Comparison of ENCODE assay signal across 23 cellular contexts in genomic region chr19:4930664-4931063, GRCh38. TPM values are rescaled to one million over a fixed set of nuclear protein-coding genes. Genes with fewer than 3 reads are reported as not detected.
DNase-seq lines count a peak whose midpoint lies in the region; ATAC-seq and TF ChIP-seq lines count a peak whose summit lies in the region.
"Had no signal": no experiment of that assay in that cellular context is flagged by ENCODE, and none has a peak within 500 bp of the region (broad histone marks: within the 10 kb centered on the region; RNA-seq: fewer than 3 reads in every experiment).

No MANE protein-coding gene starts in this region.

- H3K18ac ChIP-seq in H9 (ENCODE audit: insufficient read length, low read depth, low read length) (no peak overlapping the region), mesenchymal stem cell (ENCODE audit: low read depth in 1 of 2, low read length in 2 of 2) (no peak overlapping the region)

- H3K23me2 ChIP-seq in H9 (ENCODE audit: insufficient read length, low read depth, low read length, poor library complexity, severe bottlenecking) = peaks cover 3% of the 10 kb centered on the region

- H3K4me1 Mint-ChIP-seq in H9 (peaks cover 7 to 9% of the 10 kb centered on the region in 2 experiments), WTC11 (peaks cover 4% of the 10 kb centered on the region)
- H3K4me1 Mint-ChIP-seq: CD4-positive, CD25-positive, alpha-beta regulatory T cell had no signal

- no peak overlapping the region for H4K5ac ChIP-seq in H9 (ENCODE audit: insufficient read length, low read depth, low read length)

- no peak overlapping the region for H3K23ac ChIP-seq in H9 (ENCODE audit: insufficient read length, low read depth, low read length)
- no peak overlapping the region for H3K23ac ChIP-seq in mesenchymal stem cell (ENCODE audit: low read length in 2 of 2)

- H2BK120ac ChIP-seq in H9 (ENCODE audit: low read depth, low read length, poor library complexity, severe bottlenecking) = no peak overlapping the region
- no peak overlapping the region for H2BK120ac ChIP-seq in mesenchymal stem cell (ENCODE audit: low read depth, low read length)

- H3K9me3 ChIP-seq in H9 (ENCODE audit: control insufficient read depth, low read depth, low read length) (no peaks in the 10 kb centered on the region), mesenchymal stem cell (ENCODE audit: control insufficient read depth, low read length) (no peaks in the 10 kb centered on the region)
- H3K9me3 ChIP-seq: SJCRH30 had no signal

- peak overlapping the region in 2 of 3 experiments; percentile 60 to 83; a peak in 1 of 7 replicates for H3K27ac Mint-ChIP-seq in H9
- H3K27ac Mint-ChIP-seq in WTC11 = peak overlapping the region; percentile 7; the same call in 1 of the 2 replicates
- H3K27ac Mint-ChIP-seq: B cell; CD4-positive, CD25-positive, alpha-beta regulatory T cell had no signal

- H2BK15ac ChIP-seq in H9 (ENCODE audit: low read depth, low read length) (no peak overlapping the region), mesenchymal stem cell (ENCODE audit: low read depth, poor library complexity, severe bottlenecking) (no peak overlapping the region)

- H3K4me2 ChIP-seq in H9 (ENCODE audit: insufficient read depth, insufficient read length, low read length) = no peak overlapping the region
- H3K4me2 ChIP-seq in mesenchymal stem cell (ENCODE audit: low read length, poor library complexity, severe bottlenecking) = no peak overlapping the region
- H3K4me2 ChIP-seq: KMS-11 had no signal

- WGBS in H9 (ENCODE audit: extremely low coverage, insufficient read length, low lambda C conversion rate) = no CpG with 5 or more reads among the region's 28 CpGs
- WGBS in mesenchymal stem cell = 83% methylated on average over 28 of the region's 28 CpGs

- H3K27me3 ChIP-seq in H9 (ENCODE audit: insufficient read depth, low read length) (no peaks in the 10 kb centered on the region), mesenchymal stem cell (ENCODE audit: control insufficient read depth in 1 of 2, insufficient read depth in 1 of 2, low read length in 2 of 2) (no peaks in the 10 kb centered on the region)
- H3K27me3 ChIP-seq: SJCRH30 had no signal

- no peak overlapping the region for H3T11ph ChIP-seq in H9 (ENCODE audit: low read length)

- no peaks in the 10 kb centered on the region for H4K20me1 ChIP-seq in H9 (ENCODE audit: control insufficient read depth, insufficient read depth, insufficient read length)

- H3K4me1 ChIP-seq in H9 (ENCODE audit: insufficient read depth, low read length) (peaks cover 3% of the 10 kb centered on the region; the same call in 1 of the 2 replicates), mesenchymal stem cell (ENCODE audit: control insufficient read depth, insufficient read depth, low read depth, low read length) (peaks cover 30% of the 10 kb centered on the region)
- H3K4me1 ChIP-seq: SJCRH30 had no signal

- ATAC-seq in WTC11 = no peak
- ATAC-seq in HG03354 (IDR thresholded peaks at IDR 0.05; ENCODE audit: poor library complexity, severe bottlenecking, unreplicated experiment) = no peak

- H3K27ac ChIP-seq in H9 (ENCODE audit: insufficient read length, low read depth, low read length) (no peak overlapping the region), mesenchymal stem cell (ENCODE audit: low read length, poor library complexity, severe bottlenecking) (no peak overlapping the region)
- H3K27ac ChIP-seq: KMS-11, SJCRH30 had no signal

- H2BK5ac ChIP-seq in H9 (ENCODE audit: insufficient read length, low read length) (no peak overlapping the region), mesenchymal stem cell (ENCODE audit: low read depth, low read length, poor library complexity, severe bottlenecking) (no peak overlapping the region)

- H3K36me3 ChIP-seq in mesenchymal stem cell (ENCODE audit: control insufficient read depth in 1 of 2, insufficient read depth in 2 of 2, low read depth in 1 of 2, low read length in 2 of 2) = peaks cover 27 to 48% of the 10 kb centered on the region in 2 experiments

- H3K79me1 ChIP-seq in H9 (ENCODE audit: insufficient read depth, low read depth, low read length, poor library complexity, severe bottlenecking) = peaks cover 6% of the 10 kb centered on the region
- peaks cover 20% of the 10 kb centered on the region for H3K79me1 ChIP-seq in mesenchymal stem cell (replicated peaks; ENCODE audit: low read length, poor library complexity, severe bottlenecking)

- CTCF ChIA-PET in WTC11 (lab: Charles Lee) = no interaction called here

- no peak for TF ChIP-seq CTCF in H9 (conservative IDR thresholded peaks at IDR 0.05)
- TF ChIP-seq CTCF in WTC11 (IDR thresholded peaks at IDR 0.05) = no peak

- no peak overlapping the region for H2BK12ac ChIP-seq in H9 (ENCODE audit: insufficient read length, low read depth, low read length)
- H2BK12ac ChIP-seq in mesenchymal stem cell (ENCODE audit: low read length in 2 of 2) = no peak overlapping the region

- no peak overlapping the region for H3K4me3 Mint-ChIP-seq in H9
- no peak overlapping the region for H3K4me3 Mint-ChIP-seq in WTC11
- H3K4me3 Mint-ChIP-seq: B cell; CD4-positive, CD25-positive, alpha-beta regulatory T cell had no signal

- H3K9me3 Mint-ChIP-seq in H9 (no peaks in the 10 kb centered on the region), WTC11 (no peaks in the 10 kb centered on the region)
- H3K9me3 Mint-ChIP-seq: CD4-positive, CD25-positive, alpha-beta regulatory T cell had no signal

- H3K9ac ChIP-seq in H9 (ENCODE audit: extremely low read depth, insufficient read length, low read length) (no peak overlapping the region), mesenchymal stem cell (ENCODE audit: low read length) (no peak overlapping the region)
- H3K9ac ChIP-seq: KMS-11 had no signal

- POLR2A ChIA-PET in WTC11 (lab: Charles Lee) = no interaction called here

- H3K79me2 ChIP-seq in H9 (ENCODE audit: insufficient read depth, low read length) = no peaks in the 10 kb centered on the region; the same call in 1 of the 2 replicates

- H4K91ac ChIP-seq in H9 (ENCODE audit: insufficient read length, low read depth, low read length) (no peak overlapping the region), mesenchymal stem cell (ENCODE audit: low read length) (no peak overlapping the region)

- no peak overlapping the region for H2BK20ac ChIP-seq in H9 (ENCODE audit: low read depth, low read length, poor library complexity, severe bottlenecking)

- no peaks in the 10 kb centered on the region for H3K27me3 Mint-ChIP-seq in H9 (ENCODE audit: low read depth)
- no peaks in the 10 kb centered on the region for H3K27me3 Mint-ChIP-seq in WTC11 (ENCODE audit: low read depth)
- H3K27me3 Mint-ChIP-seq: B cell; CD4-positive, CD25-positive, alpha-beta regulatory T cell had no signal

- DNase-seq in stimulated activated CD4-positive, alpha-beta T cell treated with anti-CD3 and anti-CD28 coated beads, Interleukin-15, amount 100 ng/mL, for 24 hours = peak; percentile 38
- no peak for DNase-seq in stimulated activated CD4-positive, alpha-beta T cell treated with anti-CD3 and anti-CD28 coated beads, Interleukin-12 subunit alpha, Interleukin-12 subunit beta, amount 100 ng/mL, for 4 hours
- DNase-seq in H9 = no peak
- no peak for DNase-seq in WTC11 (ENCODE audit: low spot score)
- peak; percentile 19 for DNase-seq in mesenchymal stem cell
- no peak for DNase-seq in NCI-H1694 treated with DMSO at 0.1 percent for 48 hours (lab: John Stamatoyannopoulos, UW)
- DNase-seq in HuH-7 (ENCODE audit: low spot score) = no peak
- DNase-seq: Calu3; CD4-positive, CD25-positive, alpha-beta regulatory T cell; DMS53; H7; NCI-H1436; NCI-H2081; NCI-H748 treated with DMSO at 0.1 percent for 48 hours; OCI-M1; RPMI8226; SJCRH30 had no signal

- H3K4ac ChIP-seq in H9 (ENCODE audit: low read depth, low read length) (no peak overlapping the region), mesenchymal stem cell (ENCODE audit: low read depth in 1 of 2, low read length in 2 of 2) (no peak overlapping the region)

- no peak overlapping the region for H3K4me3 ChIP-seq in mesenchymal stem cell (ENCODE audit: insufficient read depth in 1 of 2, low read depth in 1 of 2, low read length in 2 of 2)
- H3K4me3 ChIP-seq: SJCRH30 had no signal

- H2AFZ ChIP-seq in H9 (ENCODE audit: low read length) (no peak overlapping the region), mesenchymal stem cell (ENCODE audit: low read depth, low read length) (no peak overlapping the region)

- H3K14ac ChIP-seq in H9 (ENCODE audit: insufficient read depth, low read length) = no peak overlapping the region
- no peak overlapping the region for H3K14ac ChIP-seq in mesenchymal stem cell (ENCODE audit: low read length in 2 of 2)

- no peak overlapping the region for H3K56ac ChIP-seq in H9 (ENCODE audit: insufficient read length, low read depth, low read length)

- no peak overlapping the region for H4K8ac ChIP-seq in H9 (replicated peaks; ENCODE audit: insufficient read length, low read depth, low read length)
- H4K8ac ChIP-seq in mesenchymal stem cell (ENCODE audit: low read length) = no peak overlapping the region

- H3K36me3 Mint-ChIP-seq in H9 (ENCODE audit: insufficient read depth in 1 of 3, low read depth in 3 of 3) = peaks cover 25 to 72% (median 58%) of the 10 kb centered on the region in 3 experiments
- peaks cover 31% of the 10 kb centered on the region for H3K36me3 Mint-ChIP-seq in WTC11
- H3K36me3 Mint-ChIP-seq: CD4-positive, CD25-positive, alpha-beta regulatory T cell had no signal

- H2AK5ac ChIP-seq in H9 (ENCODE audit: insufficient read length, low read length) (no peak overlapping the region), mesenchymal stem cell (ENCODE audit: low read length, severe bottlenecking) (no peak overlapping the region)

RNA-seq across cellular contexts. Expression of gene UHRF1, which starts 21.4 kb away (rescaled TPM):
- total RNA-seq in H9 (2021) (106 and 111 TPM in 2 replicates), WTC11 (2021) (37.9 to 42.5 TPM (median 38.1 TPM) in 3 replicates)
- polyA plus RNA-seq in mesenchymal stem cell (2013, experiment 1 of 2) = 11.0 TPM
- 10.7 TPM for polyA plus RNA-seq in mesenchymal stem cell (2013, experiment 2 of 2)

RNA-seq across cellular contexts. Expression of gene ARRDC5, which starts 28.0 kb away (rescaled TPM):
- not detected in 2 replicates for total RNA-seq in H9 (2021)
- not detected in 3 replicates for total RNA-seq in WTC11 (2021)
- polyA plus RNA-seq in mesenchymal stem cell (2013, experiment 1 of 2) = not detected
- polyA plus RNA-seq in mesenchymal stem cell (2013, experiment 2 of 2) = not detected
- total RNA-seq: Calu3, H7, M059J, NCI-H460, SJCRH30 had no signal
- polyA plus RNA-seq: AG04450 had no signal

RNA-seq across cellular contexts. Expression of gene KDM4B, which starts 38.2 kb away (rescaled TPM):
- total RNA-seq in H9 (2021) = 41.8 and 43.7 TPM in 2 replicates
- total RNA-seq in WTC11 (2021) = 43.2 to 56.0 TPM (median 53.1 TPM) in 3 replicates
- polyA plus RNA-seq in mesenchymal stem cell (2013, experiment 1 of 2) = 13.3 TPM
- 11.9 TPM for polyA plus RNA-seq in mesenchymal stem cell (2013, experiment 2 of 2)

Comparison
In these comparisons a context has a peak if more than half of its experiments do, and no peak if none do; other contexts are left out.
1. DNase-seq: peak in stimulated activated CD4-positive, alpha-beta T cell treated with anti-CD3 and anti-CD28 coated beads, Interleukin-15, amount 100 ng/mL, for 24 hours (single experiment) and mesenchymal stem cell (single experiment); none in stimulated activated CD4-positive, alpha-beta T cell treated with anti-CD3 and anti-CD28 coated beads, Interleukin-12 subunit alpha, Interleukin-12 subunit beta, amount 100 ng/mL, for 4 hours (single experiment), H9 (single experiment), WTC11 (single experiment), NCI-H1694 treated with DMSO at 0.1 percent for 48 hours (single experiment) and HuH-7 (single experiment).